Comparison of ENCODE assay signal across 8 cellular contexts in genomic region chr18:20971886-20972267, GRCh38.
DNase-seq lines count a peak whose midpoint lies in the region; ATAC-seq, FAIRE-seq and TF ChIP-seq lines count a peak whose summit lies in the region.

No MANE protein-coding gene starts in this region.

- TF ChIP-seq POLR2A in heart left ventricle (IDR thresholded peaks at IDR 0.05) (no peak), right lobe of liver (IDR thresholded peaks at IDR 0.05) (no peak), gastrocnemius medialis (IDR thresholded peaks at IDR 0.05) (no peak)

- H2AFZ ChIP-seq in Karpas-422 (ENCODE audit: low read length) (no peak overlapping the region), astrocyte (ENCODE audit: low read depth, low read length) (no peak overlapping the region)

- no peaks in the 10 kb centered on the region for H3K9me2 ChIP-seq in Karpas-422 (replicated peaks; ENCODE audit: insufficient read depth, low read length)

- no peak overlapping the region for H3K27ac Mint-ChIP-seq in astrocyte (ENCODE audit: unreplicated experiment)

- TF ChIP-seq CTCF in heart left ventricle (IDR thresholded peaks at IDR 0.05) (peak in 11 of 12 donors; percentile 18 to 51 (median 31)), astrocyte (IDR thresholded peaks at IDR 0.05; ENCODE audit: insufficient read depth, low read depth, low read length) (peak; percentile 49), right lobe of liver (IDR thresholded peaks at IDR 0.05) (peak; percentile 40 to 47 (median 44)), gastrocnemius medialis (IDR thresholded peaks at IDR 0.05 in 4 of 5, conservative IDR thresholded peaks at IDR 0.05 in 1 of 5) (peak in 2 of 5 experiments; percentile 18 to 36)

- in situ Hi-C loops in gastrocnemius medialis (cut with MboI; ENCODE audit: low sequenced_read_pairs in 4 of 4): loop anchor here in 1 of 4 donors (10.0 kb wide), 1 partner anchor 163 kb away; no protein-coding TSS in a partner anchor

- H3K4me3 Mint-ChIP-seq in astrocyte (ENCODE audit: unreplicated experiment): no peak overlapping the region

- H3K9me3 ChIP-seq in heart left ventricle (no peaks in the 10 kb centered on the region), Karpas-422 (ENCODE audit: low read length) (no peaks in the 10 kb centered on the region), astrocyte (ENCODE audit: insufficient read depth, low read depth, low read length) (no peaks in the 10 kb centered on the region), right lobe of liver (no peaks in the 10 kb centered on the region), gastrocnemius medialis (no peaks in the 10 kb centered on the region)

- no peak overlapping the region for H3K4me3 ChIP-seq in heart left ventricle
- H3K4me3 ChIP-seq in Karpas-422 (ENCODE audit: low read length): no peak overlapping the region
- no peak overlapping the region for H3K4me3 ChIP-seq in astrocyte (ENCODE audit: insufficient read depth, low read depth, low read length)
- no peak overlapping the region for H3K4me3 ChIP-seq in right lobe of liver
- no peak overlapping the region for H3K4me3 ChIP-seq in gastrocnemius medialis

- intact Hi-C loops in heart left ventricle (cut with DNase I): loop anchor here in 4 of 10 donors (10.0 kb wide), 3 partner anchors 133 to 163 kb away; partner anchors contain the start of gene ROCK1 (in 1 of the 4)
- intact Hi-C loops in Right ventricle myocardium superior (cut with DNase I): no loop called here
- intact Hi-C loops in right lobe of liver (cut with DNase I): loop anchor here in 1 of 2 donors (10.0 kb wide), 1 partner anchor 143 kb away; the partner anchor contains the start of gene ROCK1
- intact Hi-C loops in gastrocnemius medialis (cut with DNase I; ENCODE audit: low total_unique reads): no loop called here

- H3K9ac ChIP-seq in Karpas-422 (ENCODE audit: low read length) (no peak overlapping the region), astrocyte (ENCODE audit: low read length) (no peak overlapping the region)

- H3K4me1 Mint-ChIP-seq in astrocyte (ENCODE audit: low read depth, unreplicated experiment): peaks cover 4% of the 10 kb centered on the region

- no peaks in the 10 kb centered on the region for H3K27me3 Mint-ChIP-seq in astrocyte (ENCODE audit: low read depth, unreplicated experiment)

- H4K20me1 ChIP-seq in Karpas-422 (ENCODE audit: insufficient read depth, low read depth, low read length) (no peaks in the 10 kb centered on the region), astrocyte (ENCODE audit: insufficient read depth, low read length) (no peaks in the 10 kb centered on the region)

- no peak overlapping the region for H3K27ac ChIP-seq in heart left ventricle
- H3K27ac ChIP-seq in Karpas-422 (ENCODE audit: low read length): no peak overlapping the region
- no peak overlapping the region for H3K27ac ChIP-seq in astrocyte (ENCODE audit: low read depth, low read length)
- no peak overlapping the region for H3K27ac ChIP-seq in right lobe of liver
- no peak overlapping the region for H3K27ac ChIP-seq in gastrocnemius medialis

- H3K9me3 Mint-ChIP-seq in astrocyte (ENCODE audit: unreplicated experiment): no peaks in the 10 kb centered on the region

- H3K27me3 ChIP-seq in heart left ventricle (no peaks in the 10 kb centered on the region), Karpas-422 (ENCODE audit: low read length) (no peaks in the 10 kb centered on the region), astrocyte (ENCODE audit: insufficient read depth, low read length) (no peaks in the 10 kb centered on the region), right lobe of liver (no peaks in the 10 kb centered on the region), gastrocnemius medialis (no peaks in the 10 kb centered on the region)

- FAIRE-seq in astrocyte (lab: Jason Lieb, UNC): peak; percentile 45

- no peak overlapping the region for H3K4me2 ChIP-seq in Karpas-422 (ENCODE audit: low read depth, low read length, poor library complexity, severe bottlenecking)
- no peak overlapping the region for H3K4me2 ChIP-seq in astrocyte (ENCODE audit: low read length)

- ATAC-seq in heart left ventricle: no peak
- ATAC-seq in Right ventricle myocardium superior (ENCODE audit: poor library complexity): no peak
- ATAC-seq in right lobe of liver: peak; percentile 76 to 80 (median 79)
- no peak for ATAC-seq in gastrocnemius medialis

- peaks cover 7% of the 10 kb centered on the region for H3K36me3 Mint-ChIP-seq in astrocyte (ENCODE audit: low read depth, unreplicated experiment)

- H3K79me2 ChIP-seq in Karpas-422 (ENCODE audit: low read length): peaks cover 3% of the 10 kb centered on the region; the same call in 1 of the 2 replicates
- H3K79me2 ChIP-seq in astrocyte (ENCODE audit: insufficient read depth, low read length): no peaks in the 10 kb centered on the region

- H3K4me1 ChIP-seq in heart left ventricle (no peaks in the 10 kb centered on the region), Karpas-422 (ENCODE audit: low read length) (no peaks in the 10 kb centered on the region), astrocyte (ENCODE audit: insufficient read depth, low read length) (no peaks in the 10 kb centered on the region), right lobe of liver (no peaks in the 10 kb centered on the region), gastrocnemius medialis (no peaks in the 10 kb centered on the region)

- no peak for DNase-seq in heart left ventricle
- no peak for DNase-seq in Right ventricle myocardium superior
- DNase-seq in Karpas-422: peak; percentile 74
- DNase-seq in astrocyte (ENCODE audit: low read depth): no peak
- no peak for DNase-seq in right lobe of liver
- DNase-seq in gastrocnemius medialis: no peak
- no peak for DNase-seq in NCI-H2107 (lab: John Stamatoyannopoulos, UW)
- DNase-seq in NCI-H1417 treated with DMSO at 0.1 percent for 48 hours (lab: John Stamatoyannopoulos, UW): no peak

- H3K36me3 ChIP-seq in heart left ventricle (peaks cover 0 to 96% (median 82%) of the 10 kb centered on the region in 9 donors), Karpas-422 (ENCODE audit: insufficient read depth, low read length) (peaks cover 17% of the 10 kb centered on the region; the same call in 1 of the 2 replicates), astrocyte (ENCODE audit: insufficient read depth, low read length) (peaks cover 17% of the 10 kb centered on the region), right lobe of liver (peaks cover 0 to 37% (median 9%) of the 10 kb centered on the region in 4 donors), gastrocnemius medialis (peaks cover 0 to 48% of the 10 kb centered on the region in 2 donors)

Comparison
In these comparisons a context has a peak if more than half of its experiments do, and no peak if none do; other contexts are left out.
1. ATAC-seq: peak in right lobe of liver (4 of 4); none in heart left ventricle (0 of 4), Right ventricle myocardium superior (single experiment) and gastrocnemius medialis (0 of 2).